Comparison of ENCODE assay signal across 1 cellular context in genomic region chr22:44033287-44033686, GRCh38.
TF ChIP-seq lines count a peak whose summit lies in the region.

No MANE protein-coding gene starts in this region.

TF ChIP-seq in IMR-90, 13 proteins besides CTCF, POLR2A, EP300 and RAD21:
- TF ChIP-seq FOS (IDR thresholded peaks at IDR 0.05; ENCODE audit: low read depth, low read length) = no peak
- no peak for TF ChIP-seq BHLHE40 (IDR thresholded peaks at IDR 0.05; ENCODE audit: low read depth, low read length)
- no peak for TF ChIP-seq CEBPB (IDR thresholded peaks at IDR 0.05; ENCODE audit: low read depth, low read length)
- no peak for TF ChIP-seq RCOR1 (IDR thresholded peaks at IDR 0.05; ENCODE audit: insufficient replicate concordance, low read length)
- TF ChIP-seq CHD1 (IDR thresholded peaks at IDR 0.05; ENCODE audit: low read depth, low read length) = no peak
- no peak for TF ChIP-seq NFE2L2 (IDR thresholded peaks at IDR 0.05; ENCODE audit: low read depth, low read length)
- no peak for TF ChIP-seq MXI1 (IDR thresholded peaks at IDR 0.05; ENCODE audit: borderline replicate concordance, low read depth, low read length)
- no peak for TF ChIP-seq USF2 (IDR thresholded peaks at IDR 0.05; ENCODE audit: low read depth, low read length)
- no peak for TF ChIP-seq ELK1 (IDR thresholded peaks at IDR 0.05; ENCODE audit: borderline replicate concordance, low read depth, low read length)
- TF ChIP-seq RFX5 (IDR thresholded peaks at IDR 0.05; ENCODE audit: low read depth, low read length) = no peak
- TF ChIP-seq MAZ (IDR thresholded peaks at IDR 0.05; ENCODE audit: borderline replicate concordance, low read depth, low read length) = no peak
- TF ChIP-seq MAFK (IDR thresholded peaks at IDR 0.05; ENCODE audit: low read depth, low read length) = no peak
- no peak for TF ChIP-seq SMC3 (IDR thresholded peaks at IDR 0.05; ENCODE audit: low read depth, low read length)
